ENCODE assay signal across 10 cellular contexts in genomic region chr19:55319786-55320185, GRCh38. TPM values are rescaled to one million over a fixed set of nuclear protein-coding genes. Genes with fewer than 3 reads are reported as not detected.
DNase-seq lines count a peak whose midpoint lies in the region; TF ChIP-seq lines count a peak whose summit lies in the region.
"Had no signal": no experiment of that assay in that cellular context is flagged by ENCODE, and none has a peak within 500 bp of the region (broad histone marks: within the 10 kb centered on the region; RNA-seq: fewer than 3 reads in every experiment).

No MANE protein-coding gene starts in this region.

- no peaks in the 10 kb centered on the region for H3K79me2 ChIP-seq in trophoblast cell (ENCODE audit: control insufficient read depth, insufficient read depth, low read length, poor library complexity)

- H4K12ac ChIP-seq in trophoblast cell (ENCODE audit: low read depth, low read length) = peak overlapping the region; percentile 81

- BruUV-seq in Calu3 (replicated peaks; lab: Mats Ljungman, UMichigan) = no TSS peak

- H3K36me3 Mint-ChIP-seq in Calu3 (ENCODE audit: insufficient read depth, unreplicated experiment) = no peaks in the 10 kb centered on the region

- no peak overlapping the region for H3K4ac ChIP-seq in trophoblast cell (ENCODE audit: low read depth, low read length)

- H3K9ac ChIP-seq in NT2/D1 (ENCODE audit: insufficient read length, low read depth) (peak overlapping the region; percentile 50), trophoblast cell (ENCODE audit: low read length) (no peak overlapping the region)

- H3K27ac Mint-ChIP-seq in Calu3 (ENCODE audit: unreplicated experiment) = no peak overlapping the region

- peaks cover 17% of the 10 kb centered on the region for H3K27me3 Mint-ChIP-seq in Calu3 (ENCODE audit: unreplicated experiment)

- H3K79me1 ChIP-seq in trophoblast cell (ENCODE audit: low read length) = peaks cover 3% of the 10 kb centered on the region

- H3K4me1 Mint-ChIP-seq in Calu3 (ENCODE audit: low read depth, unreplicated experiment) = peaks cover 9% of the 10 kb centered on the region

- H4K8ac ChIP-seq in trophoblast cell (ENCODE audit: low read depth, low read length) = peak overlapping the region; percentile 77

- H2BK12ac ChIP-seq in trophoblast cell (ENCODE audit: low read length) = no peak overlapping the region

- TF ChIP-seq POLR2A in lower leg skin (IDR thresholded peaks at IDR 0.05) = no peak

- DNase-seq in GM19238 (ENCODE audit: insufficient read length, low spot score) (peak; percentile 37), NT2/D1 (ENCODE audit: low read depth, low spot score) (no peak), fibroblast of the aortic adventitia (ENCODE audit: low read depth) (peak; percentile 36), trophoblast cell (peak; percentile 45 to 76), Calu3 (no peak), lower leg skin (ENCODE audit: low spot score in 2 of 2) (no peak)
- DNase-seq in stimulated activated CD4-positive, alpha-beta T cell treated with anti-CD3 and anti-CD28 coated beads, Interleukin-1b, Interleukin-23, amount 100 ng/mL, for 48 hours = no peak
- no peak for DNase-seq in stimulated activated CD4-positive, alpha-beta T cell treated with anti-CD3 and anti-CD28 coated beads, Interleukin-4, amount 100 ng/mL, for 4 hours
- DNase-seq: central memory CD4-positive, alpha-beta T cell had no signal

- H2BK5ac ChIP-seq in trophoblast cell (ENCODE audit: low read depth, low read length, poor library complexity) = no peak overlapping the region

- H3K4me2 ChIP-seq in trophoblast cell (ENCODE audit: low read length) = peak overlapping the region; percentile 65

- peak overlapping the region; percentile 73 for H3K14ac ChIP-seq in trophoblast cell (ENCODE audit: low read length)

- WGBS in trophoblast cell (ENCODE audit: extremely low coverage, insufficient coverage, insufficient read length) = no CpG with 5 or more reads among the region's 21 CpGs
- WGBS in lower leg skin, 2 donors = 20 to 28% methylated on average over 21 of the region's 21 CpGs

- no peak overlapping the region for H3K23ac ChIP-seq in trophoblast cell (ENCODE audit: low read length)

- TF ChIP-seq CTCF in fibroblast of the aortic adventitia (IDR thresholded peaks at IDR 0.05; ENCODE audit: insufficient read depth, low read length) (no peak), Calu3 (IDR thresholded peaks at IDR 0.05; ENCODE audit: unreplicated experiment) (no peak), lower leg skin (IDR thresholded peaks at IDR 0.05) (no peak)

- H2AK5ac ChIP-seq in trophoblast cell (ENCODE audit: low read length) = no peak overlapping the region

- peak overlapping the region; percentile 78 for H4K91ac ChIP-seq in trophoblast cell (ENCODE audit: low read depth, low read length)

- no peak overlapping the region for H3K4me3 Mint-ChIP-seq in Calu3 (ENCODE audit: low read depth, unreplicated experiment)

- peak overlapping the region; percentile 97 for H2AFZ ChIP-seq in trophoblast cell (ENCODE audit: insufficient read depth, low read length, poor library complexity)

- H3K36me3 ChIP-seq in NT2/D1 (ENCODE audit: insufficient read depth, insufficient read length, low read length) = no peaks in the 10 kb centered on the region
- H3K36me3 ChIP-seq in trophoblast cell (ENCODE audit: control insufficient read depth in 1 of 2, insufficient read depth in 2 of 2, low read length in 2 of 2) = no peaks in the 10 kb centered on the region

- H3K27me3 ChIP-seq in NT2/D1 (ENCODE audit: insufficient read depth, insufficient read length) (peaks cover 5% of the 10 kb centered on the region), trophoblast cell (ENCODE audit: insufficient read depth, low read length) (no peaks in the 10 kb centered on the region)

- CTCF ChIA-PET in Calu3 (lab: Charles Lee) = no interaction called here

- no peaks in the 10 kb centered on the region for H3K9me3 ChIP-seq in NT2/D1 (ENCODE audit: insufficient read depth, low read length)
- H3K9me3 ChIP-seq in trophoblast cell (ENCODE audit: insufficient read depth, low read depth, low read length) = no peaks in the 10 kb centered on the region

- intact Hi-C loops in Calu3 (cut with micrococcal nuclease; ENCODE audit: unreplicated experiment) (no loop called here), lower leg skin (cut with DNase I; ENCODE audit: low total_unique reads) (no loop called here)

- H2BK120ac ChIP-seq in trophoblast cell (ENCODE audit: insufficient read depth, low read length, poor library complexity) = no peak overlapping the region

- no peak overlapping the region for H3K18ac ChIP-seq in trophoblast cell (ENCODE audit: low read length)

- H3K4me3 ChIP-seq in NT2/D1 (ENCODE audit: insufficient read length, low read depth) (no peak overlapping the region), fibroblast of the aortic adventitia (ENCODE audit: low read depth, low read length) (no peak overlapping the region), trophoblast cell (ENCODE audit: low read depth, low read length) (no peak overlapping the region), lower leg skin (ENCODE audit: low read depth, poor library complexity, severe bottlenecking) (no peak overlapping the region)

- no peak overlapping the region for H3K27ac ChIP-seq in trophoblast cell (ENCODE audit: low read depth, low read length)

- H3K4me1 ChIP-seq in NT2/D1 (ENCODE audit: insufficient read depth, insufficient read length) (peaks cover 2% of the 10 kb centered on the region), trophoblast cell (ENCODE audit: control insufficient read depth in 1 of 2, insufficient read depth in 2 of 2, low read length in 2 of 2) (peaks cover 0 to 6% of the 10 kb centered on the region in 2 experiments)

- no peaks in the 10 kb centered on the region for H3K9me3 Mint-ChIP-seq in Calu3 (ENCODE audit: low read depth, unreplicated experiment)

RNA-seq across cellular contexts. Expression of gene TMEM150B, which starts 5.4 kb away (rescaled TPM):
- total RNA-seq in fibroblast of the aortic adventitia (ENCODE audit: low replicate concordance) (not detected in 2 replicates), Calu3 (2022) (0.73 TPM in 1 of 2 replicates, not detected in the other), lower leg skin (under 1 TPM in 1 of 4 donors, not detected in 3; 0.58 TPM)
- not detected in 2 replicates for polyA plus RNA-seq in trophoblast cell (2013)
- total RNA-seq: pulmonary artery endothelial cell had no signal

RNA-seq across cellular contexts. Expression of gene KMT5C, which starts 19.9 kb away (rescaled TPM):
- total RNA-seq in fibroblast of the aortic adventitia (ENCODE audit: low replicate concordance) = 6.7 and 22.2 TPM in 2 replicates
- 20.3 and 20.7 TPM in 2 replicates for polyA plus RNA-seq in trophoblast cell (2013)
- total RNA-seq in Calu3 (2022) = 16.1 and 23.5 TPM in 2 replicates
- 10 to 100 TPM; 16.5 to 25.4 (median 20.3) TPM for total RNA-seq in lower leg skin

RNA-seq across cellular contexts. Expression of gene COX6B2, which starts 34.7 kb away (rescaled TPM):
- total RNA-seq in fibroblast of the aortic adventitia (ENCODE audit: low replicate concordance) (not detected in 2 replicates), Calu3 (2022) (1.4 and 3.4 TPM in 2 replicates), lower leg skin (1 to 10 TPM in 1 of 4 donors, under 1 TPM in 2, not detected in 1; 0.42 to 1.1 (median 0.49) TPM)
- polyA plus RNA-seq in trophoblast cell (2013) = 0.49 and 0.67 TPM in 2 replicates
- total RNA-seq: pulmonary artery endothelial cell had no signal

RNA-seq across cellular contexts. Expression of gene BRSK1, which starts 36.0 kb away (rescaled TPM):
- total RNA-seq in fibroblast of the aortic adventitia (ENCODE audit: low replicate concordance) = 5.2 and 9.0 TPM in 2 replicates
- polyA plus RNA-seq in trophoblast cell (2013) = 5.7 and 6.9 TPM in 2 replicates
- total RNA-seq in Calu3 (2022) = 3.4 and 3.8 TPM in 2 replicates
- 1 to 10 TPM in 1 of 4 donors, under 1 TPM in 1, not detected in 2; 0.44 to 4.6 TPM for total RNA-seq in lower leg skin

RNA-seq across cellular contexts. Expression of gene HSPBP1, which starts 39.9 kb away (rescaled TPM):
- 29.1 and 48.3 TPM in 2 replicates for total RNA-seq in fibroblast of the aortic adventitia (ENCODE audit: low replicate concordance)
- 24.4 TPM in 2 replicates for polyA plus RNA-seq in trophoblast cell (2013)
- 72.0 and 72.8 TPM in 2 replicates for total RNA-seq in Calu3 (2022)
- 10 to 100 TPM; 17.8 to 35.5 (median 25.6) TPM for total RNA-seq in lower leg skin

Comparison
In these comparisons a context has a peak if more than half of its experiments do, and no peak if none do; other contexts are left out.
1. DNase-seq: peak in GM19238 (single experiment), fibroblast of the aortic adventitia (single experiment) and trophoblast cell (2 of 2); none in NT2/D1 (single experiment), Calu3 (single experiment), stimulated activated CD4-positive, alpha-beta T cell treated with anti-CD3 and anti-CD28 coated beads, Interleukin-1b, Interleukin-23, amount 100 ng/mL, for 48 hours (single experiment), lower leg skin (0 of 2) and stimulated activated CD4-positive, alpha-beta T cell treated with anti-CD3 and anti-CD28 coated beads, Interleukin-4, amount 100 ng/mL, for 4 hours (0 of 2).